In the genomic region with DNA sequence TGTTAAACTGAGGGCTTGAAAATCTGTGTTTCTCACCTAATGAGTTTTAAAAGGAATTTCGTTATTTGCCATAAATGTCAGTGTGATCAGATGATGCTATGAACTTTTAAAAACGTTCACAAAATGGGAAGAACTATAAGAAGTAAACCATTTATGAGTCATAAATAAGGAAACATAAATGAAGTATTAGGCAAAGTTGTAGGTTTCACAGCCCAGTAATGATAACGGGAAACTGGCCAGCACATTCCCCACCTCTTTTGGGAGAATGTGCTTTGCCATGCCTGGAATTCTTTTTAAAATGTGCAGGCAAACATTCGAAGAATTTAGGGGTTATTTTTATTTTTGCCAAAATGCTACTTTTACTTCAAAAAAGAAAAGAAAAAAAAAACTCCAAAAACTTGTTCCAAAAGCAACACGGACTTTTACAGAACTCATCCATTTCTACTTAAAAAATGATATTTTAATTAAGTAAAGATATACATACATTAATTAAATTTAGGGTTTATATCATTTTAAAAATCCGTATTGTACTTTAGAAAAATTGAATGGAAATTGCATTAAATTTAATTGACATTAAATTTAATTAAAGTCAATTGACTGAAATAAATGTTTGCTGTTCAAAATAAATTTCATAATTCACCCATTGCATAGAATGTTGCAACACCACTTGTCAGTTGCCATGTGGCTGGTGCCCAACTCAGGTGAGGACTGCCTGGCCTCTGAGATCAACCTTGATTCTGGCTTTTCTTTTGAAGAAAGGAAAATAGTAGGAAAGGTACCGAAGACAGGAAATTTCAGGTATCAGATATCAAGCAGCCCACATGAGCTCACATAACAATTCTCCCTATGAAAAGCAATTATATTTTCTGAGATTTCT, we compare ENCODE assay signal across 27 cellular contexts.
A peak's percentile ranks its signal among the peaks of the same experiment; 100 is the strongest.
DNase-seq lines count a peak whose midpoint lies in the region; FAIRE-seq and TF ChIP-seq lines count a peak whose summit lies in the region.
"Had no signal": no experiment of that assay in that cellular context is flagged by ENCODE, and none has a peak within 500 bp of the region (broad histone marks: within the 10 kb centered on the region; RNA-seq: fewer than 3 reads in every experiment).

No MANE protein-coding gene starts in this region.

- no peaks in the 10 kb centered on the region for H3K4me1 ChIP-seq in breast epithelium
- H3K4me1 ChIP-seq in kidney (ENCODE audit: control insufficient read depth in 1 of 2, insufficient read depth in 1 of 2, low read depth in 1 of 2, low read length in 2 of 2) = no peaks in the 10 kb centered on the region
- peaks cover 0 to 43% (median 9%) of the 10 kb centered on the region in 5 donors for H3K4me1 ChIP-seq in subcutaneous abdominal adipose tissue (ENCODE audit: control insufficient read depth in 5 of 5, insufficient read depth in 5 of 5, low read length in 5 of 5)
- no peaks in the 10 kb centered on the region for H3K4me1 ChIP-seq in colonic mucosa
- H3K4me1 ChIP-seq: right atrium auricular region, SJCRH30 had no signal

- TF ChIP-seq POLR2A in breast epithelium (IDR thresholded peaks at IDR 0.05) = no peak

- H3K27me3 Mint-ChIP-seq in MCF 10A (ENCODE audit: insufficient read depth, unreplicated experiment) = no peaks in the 10 kb centered on the region
- H3K27me3 Mint-ChIP-seq: activated naive CD8-positive, alpha-beta T cell treated with anti-CD3 and anti-CD28 coated beads, Interleukin-2, amount 10 ng/mL, durations not matched to agents 7 days and 5 days; CD4-positive, alpha-beta T cell had no signal

- H3K36me3 ChIP-seq in breast epithelium = no peaks in the 10 kb centered on the region
- no peaks in the 10 kb centered on the region for H3K36me3 ChIP-seq in bronchial epithelial cell (ENCODE audit: control insufficient read depth, insufficient read depth, low read length)
- H3K36me3 ChIP-seq in kidney (ENCODE audit: control insufficient read depth in 1 of 2, insufficient read depth in 2 of 2, low read length in 2 of 2) = no peaks in the 10 kb centered on the region
- no peaks in the 10 kb centered on the region for H3K36me3 ChIP-seq in subcutaneous abdominal adipose tissue (ENCODE audit: control insufficient read depth in 5 of 5, insufficient read depth in 5 of 5, low read length in 5 of 5)
- H3K36me3 ChIP-seq in colonic mucosa = no peaks in the 10 kb centered on the region
- H3K36me3 ChIP-seq: neutrophil, right atrium auricular region, SJCRH30, tibial nerve had no signal

- no peak for FAIRE-seq in bronchial epithelial cell (lab: Jason Lieb, UNC)
- peak; percentile 60 for FAIRE-seq in kidney (lab: Jason Lieb, UNC)
- FAIRE-seq: A204.1 had no signal

- H3K4me1 Mint-ChIP-seq in MCF 10A (ENCODE audit: insufficient read depth, unreplicated experiment) = peaks cover 6% of the 10 kb centered on the region
- H3K4me1 Mint-ChIP-seq: activated naive CD8-positive, alpha-beta T cell treated with anti-CD3 and anti-CD28 coated beads, Interleukin-2, amount 10 ng/mL, durations not matched to agents 7 days and 5 days had no signal

- DNase-seq in MCF 10A (ENCODE audit: unreplicated experiment) (peak; percentile 57), breast epithelium (ENCODE audit: low spot score in 2 of 2) (no peak), bronchial epithelial cell (ENCODE audit: low read depth) (peak; percentile 1), kidney (no peak), OCI-M2 (lab: John Stamatoyannopoulos, UW; ENCODE audit: unreplicated experiment) (no peak), colonic mucosa (no peak), substantia nigra (lab: John Stamatoyannopoulos, UW) (no peak)
- DNase-seq: activated CD8-positive, alpha-beta memory T cell treated with anti-CD3 and anti-CD28 coated beads for 24 hours; activated naive CD8-positive, alpha-beta T cell treated with anti-CD3 and anti-CD28 coated beads, Interleukin-2, amount 10 ng/mL, durations not matched to agents 7 days and 5 days; CD4-positive, alpha-beta T cell; central memory CD4-positive, alpha-beta T cell; effector CD4-positive, alpha-beta T cell; foreskin fibroblast; GOT3; NCI-H1092 treated with DMSO at 0.1 percent for 48 hours; NCI-H2107; NCI-H69; PC-3; SJCRH30; stimulated activated naive CD4-positive, alpha-beta T cell; T-helper 9 cell had no signal

- no peaks in the 10 kb centered on the region for H3K36me3 Mint-ChIP-seq in MCF 10A (ENCODE audit: insufficient read depth, unreplicated experiment)
- H3K36me3 Mint-ChIP-seq: activated naive CD8-positive, alpha-beta T cell treated with anti-CD3 and anti-CD28 coated beads, Interleukin-2, amount 10 ng/mL, durations not matched to agents 7 days and 5 days had no signal

- CTCF ChIA-PET in MCF 10A (lab: Yijun Ruan, JAX) = no interaction called here

- H3K27ac ChIP-seq in breast epithelium = no peak overlapping the region
- H3K27ac ChIP-seq in kidney (ENCODE audit: low read depth in 2 of 2, low read length in 2 of 2) = no peak overlapping the region
- H3K27ac ChIP-seq in subcutaneous abdominal adipose tissue (ENCODE audit: low read depth, low read length) = peak overlapping the region; percentile 71
- no peak overlapping the region for H3K27ac ChIP-seq in colonic mucosa
- no peak overlapping the region for H3K27ac ChIP-seq in substantia nigra (ENCODE audit: low read depth, low read length, poor library complexity, severe bottlenecking)
- H3K27ac ChIP-seq: KMS-11, neutrophil, right atrium auricular region, SJCRH30, tibial nerve had no signal

- no peaks in the 10 kb centered on the region for H3K27me3 ChIP-seq in breast epithelium
- no peaks in the 10 kb centered on the region for H3K27me3 ChIP-seq in bronchial epithelial cell (ENCODE audit: control insufficient read depth, insufficient read depth, low read length)
- H3K27me3 ChIP-seq in subcutaneous abdominal adipose tissue (ENCODE audit: control insufficient read depth in 5 of 5, insufficient read depth in 4 of 5, low read length in 5 of 5) = no peaks in the 10 kb centered on the region
- no peaks in the 10 kb centered on the region for H3K27me3 ChIP-seq in colonic mucosa
- H3K27me3 ChIP-seq: neutrophil, right atrium auricular region, SJCRH30, tibial nerve had no signal

- no TSS peak for BruUV-seq in MCF 10A (replicated peaks; lab: Mats Ljungman, UMichigan)

- H3K9ac ChIP-seq in kidney (ENCODE audit: low read length in 2 of 2) (no peak overlapping the region), subcutaneous abdominal adipose tissue (ENCODE audit: low read length in 5 of 5) (no peak overlapping the region), colonic mucosa (ENCODE audit: low read depth in 2 of 2, low read length in 2 of 2) (no peak overlapping the region)
- H3K9ac ChIP-seq: KMS-11 had no signal

- intact Hi-C loops in MCF 10A (cut with micrococcal nuclease) = no loop called here
- intact Hi-C loops in breast epithelium (cut with DNase I; ENCODE audit: low total_unique reads) = loop anchor here (1.0 kb wide), 1 partner anchor 11 kb away; no protein-coding TSS in a partner anchor
- intact Hi-C loops in kidney (cut with DNase I) = no loop called here
- intact Hi-C loops in colonic mucosa (cut with DNase I) = no loop called here

- no peak for TF ChIP-seq CTCF in MCF 10A (IDR thresholded peaks at IDR 0.05; ENCODE audit: unreplicated experiment)
- TF ChIP-seq CTCF in breast epithelium (IDR thresholded peaks at IDR 0.05) = no peak
- no peak for TF ChIP-seq CTCF in bronchial epithelial cell (IDR thresholded peaks at IDR 0.05; ENCODE audit: insufficient read depth, low read length, severe bottlenecking)
- no peak for TF ChIP-seq CTCF in kidney (IDR thresholded peaks at IDR 0.05; ENCODE audit: borderline replicate concordance, extremely low read depth, insufficient read depth)
- TF ChIP-seq CTCF in colonic mucosa (IDR thresholded peaks at IDR 0.05) = no peak

- H3K9me3 ChIP-seq in breast epithelium (no peaks in the 10 kb centered on the region), kidney (ENCODE audit: control insufficient read depth in 1 of 2, low read length in 2 of 2) (no peaks in the 10 kb centered on the region), subcutaneous abdominal adipose tissue (ENCODE audit: control insufficient read depth in 5 of 5, low read length in 5 of 5) (no peaks in the 10 kb centered on the region), colonic mucosa (no peaks in the 10 kb centered on the region)
- H3K9me3 ChIP-seq: neutrophil, right atrium auricular region, SJCRH30, tibial nerve had no signal

- H3K4me3 ChIP-seq in breast epithelium (no peak overlapping the region), bronchial epithelial cell (ENCODE audit: low read depth, low read length) (no peak overlapping the region), kidney (ENCODE audit: low read length in 2 of 2) (no peak overlapping the region), subcutaneous abdominal adipose tissue (ENCODE audit: low read depth in 1 of 5, low read length in 5 of 5) (no peak overlapping the region), colonic mucosa (no peak overlapping the region)
- H3K4me3 ChIP-seq: right atrium auricular region, SJCRH30, tibial nerve had no signal

- POLR2A ChIA-PET in MCF 10A (lab: Yijun Ruan, JAX) = no interaction called here

- H3K27ac Mint-ChIP-seq in MCF 10A (ENCODE audit: low read depth, unreplicated experiment) = no peak overlapping the region
- H3K27ac Mint-ChIP-seq: activated naive CD8-positive, alpha-beta T cell treated with anti-CD3 and anti-CD28 coated beads, Interleukin-2, amount 10 ng/mL, durations not matched to agents 7 days and 5 days; CD4-positive, alpha-beta T cell had no signal

- H3K4me3 Mint-ChIP-seq in MCF 10A (ENCODE audit: unreplicated experiment) = no peak overlapping the region
- H3K4me3 Mint-ChIP-seq: activated naive CD8-positive, alpha-beta T cell treated with anti-CD3 and anti-CD28 coated beads, Interleukin-2, amount 10 ng/mL, durations not matched to agents 7 days and 5 days; CD4-positive, alpha-beta T cell had no signal

- H3K9me3 Mint-ChIP-seq in MCF 10A (ENCODE audit: unreplicated experiment) = no peaks in the 10 kb centered on the region
- H3K9me3 Mint-ChIP-seq: activated naive CD8-positive, alpha-beta T cell treated with anti-CD3 and anti-CD28 coated beads, Interleukin-2, amount 10 ng/mL, durations not matched to agents 7 days and 5 days; CD4-positive, alpha-beta T cell had no signal

Comparison
In these comparisons a context has a peak if more than half of its experiments do, and no peak if none do; other contexts are left out.
1. DNase-seq: peak in MCF 10A (single experiment) and bronchial epithelial cell (single experiment); none in breast epithelium (0 of 2), kidney (single experiment), OCI-M2 (single experiment), colonic mucosa (single experiment) and substantia nigra (0 of 49).